24 cellular contexts compared by ENCODE assay signal in the genomic region with DNA sequence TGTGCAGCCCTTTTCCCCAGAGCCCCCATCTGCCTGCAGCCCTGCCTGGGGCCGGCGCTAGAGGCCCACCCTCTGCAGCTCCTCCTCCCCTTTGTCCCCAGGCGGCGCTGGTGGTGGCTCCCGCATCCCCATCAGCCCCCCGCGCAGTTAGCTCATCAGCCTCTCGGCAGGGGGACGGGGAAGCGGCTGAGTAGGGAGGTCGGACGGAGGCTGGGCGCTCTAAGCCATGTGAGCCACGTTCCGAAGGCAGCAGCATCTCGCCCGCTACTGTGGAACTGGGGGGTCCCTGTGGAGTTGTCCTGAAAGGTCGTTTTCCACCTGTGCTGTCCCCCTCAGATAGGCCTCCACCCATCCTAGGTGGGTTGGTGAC. TPM values are rescaled to one million over a fixed set of nuclear protein-coding genes. Genes with fewer than 3 reads are reported as not detected.
A peak's percentile ranks its signal among the peaks of the same experiment; 100 is the strongest.
DNase-seq lines count a peak whose midpoint lies in the region; ATAC-seq, FAIRE-seq and TF ChIP-seq lines count a peak whose summit lies in the region.
"Had no signal": no experiment of that assay in that cellular context is flagged by ENCODE, and none has a peak within 500 bp of the region (broad histone marks: within the 10 kb centered on the region; RNA-seq: fewer than 3 reads in every experiment).

No MANE protein-coding gene starts in this region.

- FAIRE-seq in GM12892 (lab: Jason Lieb, UNC) = no peak
- FAIRE-seq: bronchial epithelial cell, RCC 7860 had no signal

- H3K27ac Mint-ChIP-seq in chondrocyte (ENCODE audit: unreplicated experiment) (no peak overlapping the region), natural killer cell (no peak overlapping the region)
- H3K27ac Mint-ChIP-seq: activated CD8-positive, alpha-beta T cell treated with anti-CD3 and anti-CD28 coated beads for 36 hours; CD4-positive, alpha-beta T cell; mesothelial cell of epicardium; nephron had no signal

- H3K4me3 Mint-ChIP-seq in chondrocyte (ENCODE audit: unreplicated experiment) = no peak overlapping the region
- H3K4me3 Mint-ChIP-seq in natural killer cell = no peak overlapping the region
- H3K4me3 Mint-ChIP-seq: activated CD8-positive, alpha-beta T cell treated with anti-CD3 and anti-CD28 coated beads for 36 hours; CD4-positive, alpha-beta T cell; IgD-negative memory B cell; mesothelial cell of epicardium; nephron had no signal

- ATAC-seq in natural killer cell = no peak
- ATAC-seq: activated CD8-positive, alpha-beta T cell treated with anti-CD3 and anti-CD28 coated beads for 36 hours; foreskin keratinocyte had no signal

- DNase-seq in 8988T (peak; percentile 18), GM12892 (ENCODE audit: insufficient read length) (peak; percentile 16), chondrocyte (ENCODE audit: low spot score) (peak; percentile 87), natural killer cell (peak; percentile 3), mesenteric fat pad (ENCODE audit: low spot score) (no peak), DMS153 (lab: John Stamatoyannopoulos, UW) (no peak)
- no peak for DNase-seq in activated naive CD4-positive, alpha-beta T cell treated with Interleukin-2 at 50 U/mL for 16 hours
- DNase-seq: activated CD8-positive, alpha-beta T cell treated with anti-CD3 and anti-CD28 coated beads for 36 hours; erythroblast; foreskin keratinocyte; hippocampal formation; NCI-H1417 treated with DMSO at 0.1 percent for 48 hours; NCI-H510A treated with DMSO at 0.1 percent for 48 hours; stimulated activated CD4-positive, alpha-beta T cell treated with anti-CD3 and anti-CD28 coated beads, Interleukin-2, amount 100 ng/mL, for 48 hours; stimulated activated naive CD4-positive, alpha-beta T cell treated with Interleukin-2 at 50 U/mL for 16 hours had no signal

- TF ChIP-seq CTCF in chondrocyte (IDR thresholded peaks at IDR 0.05) (no peak), natural killer cell (IDR thresholded peaks at IDR 0.05) (no peak)

- H3K27me3 Mint-ChIP-seq in chondrocyte (ENCODE audit: low read depth) (no peaks in the 10 kb centered on the region), natural killer cell (ENCODE audit: low read depth in 2 of 2) (no peaks in the 10 kb centered on the region)
- H3K27me3 Mint-ChIP-seq: activated CD8-positive, alpha-beta T cell treated with anti-CD3 and anti-CD28 coated beads for 36 hours; CD4-positive, alpha-beta T cell; IgD-negative memory B cell had no signal

- H3K9me3 Mint-ChIP-seq in chondrocyte (ENCODE audit: low read depth) (no peaks in the 10 kb centered on the region), natural killer cell (no peaks in the 10 kb centered on the region)
- H3K9me3 Mint-ChIP-seq: activated CD8-positive, alpha-beta T cell treated with anti-CD3 and anti-CD28 coated beads for 36 hours; CD4-positive, alpha-beta T cell; IgD-negative memory B cell; mesothelial cell of epicardium; nephron had no signal

- intact Hi-C loops in natural killer cell (cut with micrococcal nuclease) = no loop called here

- H3K4me1 Mint-ChIP-seq in chondrocyte (ENCODE audit: low read depth) (no peaks in the 10 kb centered on the region), natural killer cell (no peaks in the 10 kb centered on the region)
- H3K4me1 Mint-ChIP-seq: IgD-negative memory B cell had no signal

- H3K36me3 Mint-ChIP-seq in chondrocyte (ENCODE audit: low read depth) (peaks cover 37% of the 10 kb centered on the region), natural killer cell (no peaks in the 10 kb centered on the region)

- TF ChIP-seq POLR2A in GM12892 (IDR thresholded peaks at IDR 0.05; ENCODE audit: low read depth, low read length) = no peak

RNA-seq across cellular contexts. Expression of a gene that starts 29.0 kb away (rescaled TPM):
- polyA plus RNA-seq in GM12892 (2012; ENCODE audit: missing spikeins) = not detected
- total RNA-seq in chondrocyte (not detected in 3 replicates), natural killer cell (not detected), mesenteric fat pad (not detected)
- total RNA-seq: activated CD8-positive, alpha-beta T cell treated with anti-CD3 and anti-CD28 coated beads for 36 hours; bronchial epithelial cell; CD4-positive, alpha-beta T cell; foreskin keratinocyte; MCF 10A; mesothelial cell of epicardium; prostate gland; smooth muscle cell had no signal
- polyA plus RNA-seq: foreskin keratinocyte, IgD-negative memory B cell, smooth muscle cell had no signal

RNA-seq across cellular contexts. Expression of a gene that starts 48.5 kb away (rescaled TPM):
- not detected for polyA plus RNA-seq in GM12892 (2012; ENCODE audit: missing spikeins)
- total RNA-seq in chondrocyte (not detected in 3 replicates), natural killer cell (not detected), mesenteric fat pad (not detected)
- total RNA-seq: activated CD8-positive, alpha-beta T cell treated with anti-CD3 and anti-CD28 coated beads for 36 hours; bronchial epithelial cell; CD4-positive, alpha-beta T cell; foreskin keratinocyte; MCF 10A; mesothelial cell of epicardium; prostate gland; smooth muscle cell had no signal
- polyA plus RNA-seq: foreskin keratinocyte, IgD-negative memory B cell, smooth muscle cell had no signal

RNA-seq across cellular contexts. Expression of a gene that starts 52.3 kb away (rescaled TPM):
- polyA plus RNA-seq in GM12892 (2012; ENCODE audit: missing spikeins) = 22.6 TPM
- total RNA-seq in chondrocyte (77.8 to 116 TPM (median 91.4 TPM) in 3 replicates), natural killer cell (10 to 100 TPM; 27.7 to 46.9 (median 42.8) TPM), mesenteric fat pad (86.8 TPM)

RNA-seq across cellular contexts. Expression of a gene that starts 55.2 kb away (rescaled TPM):
- 12.0 TPM for polyA plus RNA-seq in GM12892 (2012; ENCODE audit: missing spikeins)
- total RNA-seq in chondrocyte (31.2 to 43.2 TPM (median 33.2 TPM) in 3 replicates), natural killer cell (10 to 100 TPM; 44.1 to 49.8 (median 47.3) TPM), mesenteric fat pad (31.9 TPM)

RNA-seq across cellular contexts. Expression of a gene that starts 57.9 kb away (rescaled TPM):
- polyA plus RNA-seq in GM12892 (2012; ENCODE audit: missing spikeins) = 23.6 TPM
- 83.8 to 146 TPM (median 94.0 TPM) in 3 replicates for total RNA-seq in chondrocyte
- total RNA-seq in natural killer cell = 10 to 100 TPM; 72.8 to 89.4 (median 85.2) TPM
- 59.3 TPM for total RNA-seq in mesenteric fat pad

Comparison
In these comparisons a context has a peak if more than half of its experiments do, and no peak if none do; other contexts are left out.
1. DNase-seq: peak in 8988T (single experiment), GM12892 (single experiment), chondrocyte (single experiment) and natural killer cell (single experiment); none in mesenteric fat pad (single experiment), DMS153 (single experiment) and activated naive CD4-positive, alpha-beta T cell treated with Interleukin-2 at 50 U/mL for 16 hours (single experiment).